In genomic region chr2:106584304-106584954, GRCh38 we compare ENCODE assay signal across 1 cellular context.
TF ChIP-seq lines count a peak whose summit lies in the region.

No MANE protein-coding gene starts in this region.

TF ChIP-seq in H1, 55 proteins besides CTCF, POLR2A, EP300 and RAD21 (continued from another document):
- TF ChIP-seq, protein P1, sequence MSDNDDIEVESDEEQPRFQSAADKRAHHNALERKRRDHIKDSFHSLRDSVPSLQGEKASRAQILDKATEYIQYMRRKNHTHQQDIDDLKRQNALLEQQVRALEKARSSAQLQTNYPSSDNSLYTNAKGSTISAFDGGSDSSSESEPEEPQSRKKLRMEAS (IDR thresholded peaks at IDR 0.05) = peak; percentile 82
- TF ChIP-seq, protein P2, sequence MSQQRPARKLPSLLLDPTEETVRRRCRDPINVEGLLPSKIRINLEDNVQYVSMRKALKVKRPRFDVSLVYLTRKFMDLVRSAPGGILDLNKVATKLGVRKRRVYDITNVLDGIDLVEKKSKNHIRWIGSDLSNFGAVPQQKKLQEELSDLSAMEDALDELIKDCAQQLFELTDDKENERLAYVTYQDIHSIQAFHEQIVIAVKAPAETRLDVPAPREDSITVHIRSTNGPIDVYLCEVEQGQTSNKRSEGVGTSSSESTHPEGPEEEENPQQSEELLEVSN (IDR thresholded peaks at IDR 0.05) = peak; percentile 90
- TF ChIP-seq RNF2 (IDR thresholded peaks at IDR 0.05; ENCODE audit: borderline replicate concordance, low read depth, low read length, missing control alignments, poor library complexity, severe bottlenecking) = no peak
